Comparison of ENCODE assay signal across 11 cellular contexts in genomic region chr3:46942481-46943236, GRCh38. TPM values are rescaled to one million over a fixed set of nuclear protein-coding genes. Genes with fewer than 3 reads are reported as not detected.
DNase-seq lines count a peak whose midpoint lies in the region; ATAC-seq and TF ChIP-seq lines count a peak whose summit lies in the region.
"Had no signal": no experiment of that assay in that cellular context is flagged by ENCODE, and none has a peak within 500 bp of the region (broad histone marks: within the 10 kb centered on the region; RNA-seq: fewer than 3 reads in every experiment).

No MANE protein-coding gene starts in this region.

- DNase-seq in activated CD8-positive, alpha-beta memory T cell treated with anti-CD3 and anti-CD28 coated beads, Interleukin-2, amount 10 ng/mL, durations not matched to agents 7 days and 5 days: no peak
- DNase-seq in activated CD8-positive, alpha-beta memory T cell treated with anti-CD3 and anti-CD28 coated beads, Interleukin-2, amount 50 U/mL, for 48 hours: no peak
- peak; percentile 57 for DNase-seq in mesenteric fat pad (ENCODE audit: low spot score)
- no peak for DNase-seq in thyroid gland
- DNase-seq in GOT3 (lab: John Stamatoyannopoulos, UW): no peak
- no peak for DNase-seq in amniotic stem cell (lab: John Stamatoyannopoulos, UW)
- DNase-seq in activated CD4-positive, CD25-positive, alpha-beta regulatory T cell (lab: John Stamatoyannopoulos, UW): no peak
- DNase-seq: effector memory CD4-positive, alpha-beta T cell; NCI-H1694 had no signal

- H3K36me3 Mint-ChIP-seq in activated CD8-positive, alpha-beta memory T cell treated with anti-CD3 and anti-CD28 coated beads, Interleukin-2, amount 10 ng/mL, durations not matched to agents 7 days and 5 days: peaks cover 37% of the 10 kb centered on the region

- TF ChIP-seq CTCF in thyroid gland (IDR thresholded peaks at IDR 0.05): no peak

- no peaks in the 10 kb centered on the region for H3K27me3 Mint-ChIP-seq in activated CD8-positive, alpha-beta memory T cell treated with anti-CD3 and anti-CD28 coated beads, Interleukin-2, amount 10 ng/mL, durations not matched to agents 7 days and 5 days

- intact Hi-C loops in thyroid gland (cut with DNase I): no loop called here

- peaks cover 60% of the 10 kb centered on the region for H3K4me1 Mint-ChIP-seq in activated CD8-positive, alpha-beta memory T cell treated with anti-CD3 and anti-CD28 coated beads, Interleukin-2, amount 10 ng/mL, durations not matched to agents 7 days and 5 days

- H3K36me3 ChIP-seq in duodenal mucosa (ENCODE audit: control insufficient read depth in 1 of 2, insufficient read depth in 2 of 2, low read length in 2 of 2): peaks cover 13 to 27% of the 10 kb centered on the region in 2 donors
- H3K36me3 ChIP-seq in thyroid gland: peaks cover 0 to 5% of the 10 kb centered on the region in 2 donors

- H3K27ac ChIP-seq in duodenal mucosa (ENCODE audit: low read depth, low read length): peak overlapping the region; percentile 92
- peak overlapping the region; percentile 71 to 87 (median 82) for H3K27ac ChIP-seq in thyroid gland

- WGBS in thyroid gland, 2 donors: 81 to 84% methylated on average over 12 of the region's 12 CpGs

- no peaks in the 10 kb centered on the region for H3K9me3 ChIP-seq in duodenal mucosa (ENCODE audit: control insufficient read depth in 1 of 2, low read length in 2 of 2)
- H3K9me3 ChIP-seq in thyroid gland: no peaks in the 10 kb centered on the region

- no peak for ATAC-seq in activated CD8-positive, alpha-beta memory T cell treated with anti-CD3 and anti-CD28 coated beads, Interleukin-2, amount 10 ng/mL, durations not matched to agents 7 days and 5 days
- ATAC-seq: activated naive CD4-positive, alpha-beta T cell treated with anti-CD3 and anti-CD28 coated beads, Interleukin-2, amount 50 U/mL, for 72 hours had no signal

- H3K27me3 ChIP-seq in duodenal mucosa (ENCODE audit: control insufficient read depth in 1 of 2, insufficient read depth in 2 of 2, low read length in 2 of 2): no peaks in the 10 kb centered on the region
- H3K27me3 ChIP-seq in thyroid gland: no peaks in the 10 kb centered on the region

- H3K4me3 ChIP-seq in duodenal mucosa (ENCODE audit: low read depth in 1 of 2, low read length in 2 of 2): peak overlapping the region; percentile 8 to 40
- H3K4me3 ChIP-seq in thyroid gland (replicated peaks in 1 of 3): no peak overlapping the region

- H3K27ac Mint-ChIP-seq in activated CD8-positive, alpha-beta memory T cell treated with anti-CD3 and anti-CD28 coated beads, Interleukin-2, amount 10 ng/mL, durations not matched to agents 7 days and 5 days: peak overlapping the region; percentile 0

- CTCF ChIA-PET in activated CD8-positive, alpha-beta memory T cell treated with anti-CD3 and anti-CD28 coated beads, Interleukin-2, amount 10 ng/mL, durations not matched to agents 7 days and 5 days (lab: Charles Lee): interaction anchor here (0.8 to 1.2 kb wide), 2 partner anchors 20 to 33 kb away, joined by 3 to 4 read pairs; no protein-coding TSS in a partner anchor

- H3K9ac ChIP-seq in duodenal mucosa (ENCODE audit: low read depth in 1 of 2, low read length in 2 of 2): peak overlapping the region; percentile 63 to 75

- no peak for TF ChIP-seq POLR2A in thyroid gland (IDR thresholded peaks at IDR 0.05)

- H3K9me3 Mint-ChIP-seq in activated CD8-positive, alpha-beta memory T cell treated with anti-CD3 and anti-CD28 coated beads, Interleukin-2, amount 10 ng/mL, durations not matched to agents 7 days and 5 days (ENCODE audit: low read depth): no peaks in the 10 kb centered on the region
- H3K9me3 Mint-ChIP-seq: activated naive CD4-positive, alpha-beta T cell treated with anti-CD3 and anti-CD28 coated beads, Interleukin-2, amount 50 U/mL, for 72 hours had no signal

- H3K4me3 Mint-ChIP-seq in activated CD8-positive, alpha-beta memory T cell treated with anti-CD3 and anti-CD28 coated beads, Interleukin-2, amount 10 ng/mL, durations not matched to agents 7 days and 5 days: no peak overlapping the region

- peaks cover 77 to 87% of the 10 kb centered on the region in 2 donors for H3K4me1 ChIP-seq in duodenal mucosa (ENCODE audit: control insufficient read depth in 1 of 2, insufficient read depth in 2 of 2, low read length in 2 of 2)
- H3K4me1 ChIP-seq in thyroid gland: peaks cover 54 to 80% of the 10 kb centered on the region in 2 donors

RNA-seq across cellular contexts. Expression of gene CCDC12, which starts 33.9 kb away (rescaled TPM):
- 10 to 100 TPM; 65.9 to 72.7 TPM for total RNA-seq in activated CD8-positive, alpha-beta memory T cell treated with anti-CD3 and anti-CD28 coated beads, Interleukin-2, amount 10 ng/mL, durations not matched to agents 7 days and 5 days
- total RNA-seq in mesenteric fat pad (33.1 TPM), thyroid gland (10 to 100 TPM; 43.2 to 60.6 (median 51.8) TPM)

RNA-seq across cellular contexts. Expression of gene NBEAL2, which starts 36.8 kb away (rescaled TPM):
- 100 to 1,000 TPM; 164 to 262 TPM for total RNA-seq in activated CD8-positive, alpha-beta memory T cell treated with anti-CD3 and anti-CD28 coated beads, Interleukin-2, amount 10 ng/mL, durations not matched to agents 7 days and 5 days
- total RNA-seq in mesenteric fat pad (42.9 TPM), thyroid gland (10 to 100 TPM; 19.4 to 38.6 (median 27.5) TPM)

Comparison
In these comparisons a context has a peak if more than half of its experiments do, and no peak if none do; other contexts are left out.
1. H3K4me3 ChIP-seq: peak in duodenal mucosa (2 of 2); none in thyroid gland (0 of 3).